1 cellular context compared by ENCODE assay signal in the genomic region with DNA sequence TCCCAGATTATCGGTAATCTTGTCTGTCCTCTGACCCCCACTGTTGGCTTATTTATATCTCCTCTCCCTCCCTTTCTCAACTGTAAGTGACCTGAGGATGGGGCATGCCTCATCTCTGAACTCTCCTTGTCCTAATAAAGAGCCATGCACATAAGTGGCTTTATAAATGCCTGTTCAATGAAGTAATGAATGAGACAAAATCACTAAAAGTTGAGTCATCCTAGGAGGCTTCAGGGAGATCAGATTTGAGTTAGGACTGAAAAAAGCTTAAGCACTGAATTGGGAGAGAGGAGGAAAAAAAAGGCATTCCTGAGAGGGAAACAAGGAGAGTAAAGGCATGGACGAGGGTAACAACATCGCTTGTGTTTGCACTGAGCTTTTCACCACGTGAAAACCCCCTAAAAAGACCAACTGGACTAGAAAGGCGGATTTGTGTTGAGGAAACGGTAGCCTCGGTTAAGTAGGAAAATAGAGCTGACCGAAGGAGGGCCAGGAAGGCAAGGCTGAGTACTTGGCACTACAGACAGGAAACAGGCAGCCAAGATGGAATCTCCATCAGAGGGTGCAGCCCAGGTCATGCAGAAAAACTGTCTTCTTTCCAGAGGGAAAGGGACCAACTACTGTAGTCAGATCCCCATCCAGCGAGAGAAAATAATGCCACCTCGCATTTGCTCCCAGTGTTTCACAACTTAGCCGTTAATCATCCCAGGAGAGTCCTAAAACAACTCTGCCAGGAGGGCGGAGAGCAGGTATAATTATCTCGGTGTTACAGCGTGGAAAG.
TF ChIP-seq lines count a peak whose summit lies in the region.

No MANE protein-coding gene starts in this region.

TF ChIP-seq in GM23338, 12 proteins besides CTCF, POLR2A, EP300 and RAD21 (continued from another document):
- TF ChIP-seq, protein P1, sequence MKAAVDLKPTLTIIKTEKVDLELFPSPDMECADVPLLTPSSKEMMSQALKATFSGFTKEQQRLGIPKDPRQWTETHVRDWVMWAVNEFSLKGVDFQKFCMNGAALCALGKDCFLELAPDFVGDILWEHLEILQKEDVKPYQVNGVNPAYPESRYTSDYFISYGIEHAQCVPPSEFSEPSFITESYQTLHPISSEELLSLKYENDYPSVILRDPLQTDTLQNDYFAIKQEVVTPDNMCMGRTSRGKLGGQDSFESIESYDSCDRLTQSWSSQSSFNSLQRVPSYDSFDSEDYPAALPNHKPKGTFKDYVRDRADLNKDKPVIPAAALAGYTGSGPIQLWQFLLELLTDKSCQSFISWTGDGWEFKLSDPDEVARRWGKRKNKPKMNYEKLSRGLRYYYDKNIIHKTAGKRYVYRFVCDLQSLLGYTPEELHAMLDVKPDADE (IDR thresholded peaks at IDR 0.05) = no peak
- TF ChIP-seq JUNB (IDR thresholded peaks at IDR 0.05; ENCODE audit: unreplicated experiment) (no peak), CREB1 (CRISPR knock-in tag; IDR thresholded peaks at IDR 0.05; ENCODE audit: low read depth) (no peak), STAT1 (IDR thresholded peaks at IDR 0.05; ENCODE audit: unreplicated experiment) (no peak), NANOG (IDR thresholded peaks at IDR 0.05; ENCODE audit: borderline replicate concordance) (no peak), ZNF114 (CRISPR knock-in tag; IDR thresholded peaks at IDR 0.05) (no peak), POLR2AphosphoS5 (IDR thresholded peaks at IDR 0.05; ENCODE audit: low read depth) (no peak), EZH2 (IDR thresholded peaks at IDR 0.05; ENCODE audit: low read depth, unreplicated experiment) (no peak), EZH2phosphoT487 (IDR thresholded peaks at IDR 0.05; ENCODE audit: unreplicated experiment) (no peak)
- TF ChIP-seq, protein P2, sequence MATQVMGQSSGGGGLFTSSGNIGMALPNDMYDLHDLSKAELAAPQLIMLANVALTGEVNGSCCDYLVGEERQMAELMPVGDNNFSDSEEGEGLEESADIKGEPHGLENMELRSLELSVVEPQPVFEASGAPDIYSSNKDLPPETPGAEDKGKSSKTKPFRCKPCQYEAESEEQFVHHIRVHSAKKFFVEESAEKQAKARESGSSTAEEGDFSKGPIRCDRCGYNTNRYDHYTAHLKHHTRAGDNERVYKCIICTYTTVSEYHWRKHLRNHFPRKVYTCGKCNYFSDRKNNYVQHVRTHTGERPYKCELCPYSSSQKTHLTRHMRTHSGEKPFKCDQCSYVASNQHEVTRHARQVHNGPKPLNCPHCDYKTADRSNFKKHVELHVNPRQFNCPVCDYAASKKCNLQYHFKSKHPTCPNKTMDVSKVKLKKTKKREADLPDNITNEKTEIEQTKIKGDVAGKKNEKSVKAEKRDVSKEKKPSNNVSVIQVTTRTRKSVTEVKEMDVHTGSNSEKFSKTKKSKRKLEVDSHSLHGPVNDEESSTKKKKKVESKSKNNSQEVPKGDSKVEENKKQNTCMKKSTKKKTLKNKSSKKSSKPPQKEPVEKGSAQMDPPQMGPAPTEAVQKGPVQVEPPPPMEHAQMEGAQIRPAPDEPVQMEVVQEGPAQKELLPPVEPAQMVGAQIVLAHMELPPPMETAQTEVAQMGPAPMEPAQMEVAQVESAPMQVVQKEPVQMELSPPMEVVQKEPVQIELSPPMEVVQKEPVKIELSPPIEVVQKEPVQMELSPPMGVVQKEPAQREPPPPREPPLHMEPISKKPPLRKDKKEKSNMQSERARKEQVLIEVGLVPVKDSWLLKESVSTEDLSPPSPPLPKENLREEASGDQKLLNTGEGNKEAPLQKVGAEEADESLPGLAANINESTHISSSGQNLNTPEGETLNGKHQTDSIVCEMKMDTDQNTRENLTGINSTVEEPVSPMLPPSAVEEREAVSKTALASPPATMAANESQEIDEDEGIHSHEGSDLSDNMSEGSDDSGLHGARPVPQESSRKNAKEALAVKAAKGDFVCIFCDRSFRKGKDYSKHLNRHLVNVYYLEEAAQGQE (IDR thresholded peaks at IDR 0.05; ENCODE audit: unreplicated experiment) = no peak
TF ChIP-seq in GM23338: peak in this region for 0.
